ENCODE assay signal across 9 cellular contexts in genomic region chr1:2584822-2585317, GRCh38. TPM values are rescaled to one million over a fixed set of nuclear protein-coding genes. Genes with fewer than 3 reads are reported as not detected.
A peak's percentile ranks its signal among the peaks of the same experiment; 100 is the strongest.
DNase-seq lines count a peak whose midpoint lies in the region; ATAC-seq and TF ChIP-seq lines count a peak whose summit lies in the region.
"Had no signal": no experiment of that assay in that cellular context is flagged by ENCODE, and none has a peak within 500 bp of the region (broad histone marks: within the 10 kb centered on the region; RNA-seq: fewer than 3 reads in every experiment).

No MANE protein-coding gene starts in this region.

- H3K27me3 Mint-ChIP-seq in CD4-positive, alpha-beta T cell: no peaks in the 10 kb centered on the region

- peak overlapping the region; percentile 98 for H3K27ac Mint-ChIP-seq in CD4-positive, alpha-beta T cell

- no peak for ATAC-seq in CD4-positive, alpha-beta T cell (ENCODE audit: poor library complexity)
- ATAC-seq in PC-3 (no peak), HG03565 (IDR thresholded peaks at IDR 0.05; ENCODE audit: unreplicated experiment) (no peak), HG03039 (IDR thresholded peaks at IDR 0.05; ENCODE audit: unreplicated experiment) (no peak)

- BruUV-seq in PC-3 (replicated peaks; lab: Mats Ljungman, UMichigan): no TSS peak

- H3K36me3 ChIP-seq in PC-3 (ENCODE audit: low read depth, low read length) (peaks cover 2% of the 10 kb centered on the region; the same call in 1 of the 2 replicates), parathyroid adenoma (ENCODE audit: control insufficient read depth, insufficient read depth, low read length) (no peaks in the 10 kb centered on the region)

- H3K36me3 Mint-ChIP-seq in CD4-positive, alpha-beta T cell (ENCODE audit: low read depth): peaks cover 17% of the 10 kb centered on the region

- peaks cover 48% of the 10 kb centered on the region for H3K4me1 Mint-ChIP-seq in CD4-positive, alpha-beta T cell (ENCODE audit: low read depth)

- no peaks in the 10 kb centered on the region for H3K9me2 ChIP-seq in PC-3 (replicated peaks; ENCODE audit: low read length)

- no peaks in the 10 kb centered on the region for H3K27me3 ChIP-seq in CD4-positive, alpha-beta T cell (ENCODE audit: control insufficient read depth, insufficient read depth, low read length)
- no peaks in the 10 kb centered on the region for H3K27me3 ChIP-seq in PC-3 (ENCODE audit: low read length)
- H3K27me3 ChIP-seq in parathyroid adenoma (ENCODE audit: control insufficient read depth, insufficient read depth, low read length): no peaks in the 10 kb centered on the region

- H3K79me2 ChIP-seq in PC-3 (ENCODE audit: low read length): peaks cover 16% of the 10 kb centered on the region; the same call in 1 of the 2 replicates
- H3K79me2 ChIP-seq in parathyroid adenoma: no peaks in the 10 kb centered on the region

- H3K9ac ChIP-seq in PC-3 (ENCODE audit: low read length): 0 out of 2 replicates have a peak overlapping the region, but pooled peaks have one; percentile 86
- peak overlapping the region; percentile 35 for H3K9ac ChIP-seq in parathyroid adenoma

- H3K9me3 Mint-ChIP-seq in CD4-positive, alpha-beta T cell: no peaks in the 10 kb centered on the region

- peak overlapping the region; percentile 92 for H3K4me3 Mint-ChIP-seq in CD4-positive, alpha-beta T cell

- H3K4me3 ChIP-seq in PC-3 (ENCODE audit: low read length) (peak overlapping the region; percentile 96), parathyroid adenoma (ENCODE audit: low read depth, low read length) (peak overlapping the region; percentile 89)

- CTCF ChIA-PET in CD4-positive, alpha-beta T cell (lab: Charles Lee): interaction anchor here (1.2 to 3.8 kb wide), 12 partner anchors 23 to 390 kb away, joined by 3 to 38 read pairs (median 4); partner anchors contain the start of genes FAAP20, MORN1, RER1 and TNFRSF14
- CTCF ChIA-PET in PC-3 (lab: Charles Lee): no interaction called here

- intact Hi-C loops in CD4-positive, alpha-beta T cell (cut with DNase I, micrococcal nuclease): loop anchor here (1.0 to 5.0 kb wide), 4 partner anchors 29 to 388 kb away; partner anchors contain the start of gene TNFRSF14 (in 1 of the 2)
- intact Hi-C loops in PC-3 (cut with micrococcal nuclease): loop anchor here (5.0 kb wide), 1 partner anchor 38 kb away; no protein-coding TSS in a partner anchor

- no peaks in the 10 kb centered on the region for H4K20me1 ChIP-seq in PC-3 (ENCODE audit: low read length)

- TF ChIP-seq CTCF in CD4-positive, alpha-beta T cell (IDR thresholded peaks at IDR 0.05): no peak
- TF ChIP-seq CTCF in PC-3 (conservative IDR thresholded peaks at IDR 0.05; ENCODE audit: low read depth, low read length) (no peak), parathyroid adenoma (IDR thresholded peaks at IDR 0.05) (no peak)

- POLR2A ChIA-PET in CD4-positive, alpha-beta T cell (lab: Charles Lee): interaction anchor here (0.5 to 6.7 kb wide), 23 partner anchors 8 to 947 kb away, joined by 3 to 133 read pairs (median 6); partner anchors contain the start of genes FAAP20, MORN1, PANK4 and RER1
- POLR2A ChIA-PET in PC-3 (lab: Charles Lee; ENCODE audit: unreplicated experiment): interaction anchor here (0.8 kb wide), 1 partner anchor 133 kb away, joined by 3 read pairs; no protein-coding TSS in a partner anchor

- peaks cover 14% of the 10 kb centered on the region for H3K4me1 ChIP-seq in PC-3 (ENCODE audit: insufficient read depth, low read length)
- H3K4me1 ChIP-seq in parathyroid adenoma: peaks cover 7% of the 10 kb centered on the region

- no peaks in the 10 kb centered on the region for H3K9me3 ChIP-seq in CD4-positive, alpha-beta T cell (ENCODE audit: control insufficient read depth, low read length)
- H3K9me3 ChIP-seq in PC-3 (ENCODE audit: low read length) (no peaks in the 10 kb centered on the region), parathyroid adenoma (ENCODE audit: control insufficient read depth, low read length) (no peaks in the 10 kb centered on the region)

- H2AFZ ChIP-seq in PC-3 (ENCODE audit: low read length) (no peak overlapping the region), parathyroid adenoma (peak overlapping the region; percentile 46)

- no peak for DNase-seq in CD4-positive, alpha-beta T cell
- DNase-seq in PC-3 (no peak), erythroblast (lab: John Stamatoyannopoulos, UW) (peak; percentile 33 to 39), DMS153 (lab: John Stamatoyannopoulos, UW) (no peak), SW 1271 (lab: John Stamatoyannopoulos, UW) (no peak)

- H3K27ac ChIP-seq in CD4-positive, alpha-beta T cell (ENCODE audit: low read depth, low read length): peak overlapping the region; percentile 99
- H3K27ac ChIP-seq in PC-3 (ENCODE audit: low read length) (no peak overlapping the region), parathyroid adenoma (peak overlapping the region; percentile 90)

- TF ChIP-seq POLR2A in erythroblast (IDR thresholded peaks at IDR 0.05; ENCODE audit: low read length): no peak

- H3F3A ChIP-seq in PC-3 (ENCODE audit: low read length, unreplicated experiment): no peaks in the 10 kb centered on the region

- H3K4me2 ChIP-seq in PC-3 (ENCODE audit: low read length) (peak overlapping the region; percentile 96), parathyroid adenoma (ENCODE audit: low read length) (peak overlapping the region; percentile 98)

RNA-seq across cellular contexts. Expression of gene PRXL2B, which starts 1.7 kb away (rescaled TPM):
- 10 to 100 TPM; 11.0 to 12.8 TPM for total RNA-seq in CD4-positive, alpha-beta T cell
- total RNA-seq in PC-3 (2014; rRNA removed): 75.0 and 85.0 TPM in 2 replicates

RNA-seq across cellular contexts. Expression of gene TNFRSF14, which starts 28.7 kb away (rescaled TPM):
- 100 to 1,000 TPM; 191 to 194 TPM for total RNA-seq in CD4-positive, alpha-beta T cell
- total RNA-seq in PC-3 (2014; rRNA removed): 21.1 and 25.5 TPM in 2 replicates

RNA-seq across cellular contexts. Expression of gene MMEL1, which starts 47.9 kb away (rescaled TPM):
- total RNA-seq in CD4-positive, alpha-beta T cell: 1 to 10 TPM in 1 of 2 experiments, under 1 TPM in 1; 0.67 to 1.8 TPM
- total RNA-seq in PC-3 (2014; rRNA removed): 1.8 TPM in 1 of 2 replicates, not detected in the other

RNA-seq across cellular contexts. Expression of gene HES5, which starts 54.8 kb away (rescaled TPM):
- total RNA-seq in CD4-positive, alpha-beta T cell: not detected
- total RNA-seq in PC-3 (2014; rRNA removed): 0.84 and 1.8 TPM in 2 replicates
- total RNA-seq: T-helper 2 cell treated with Interferon-gamma antibody and Interleukin-4, amounts not matched to agents 100 ng/mL and 5 ng/mL, for 36 hours had no signal

RNA-seq across cellular contexts. Expression of gene PANK4, which starts 58.5 kb away (rescaled TPM):
- 10 to 100 TPM; 42.9 to 47.0 TPM for total RNA-seq in CD4-positive, alpha-beta T cell
- total RNA-seq in PC-3 (2014; rRNA removed): 69.4 and 86.9 TPM in 2 replicates

Comparison
In these comparisons a context has a peak if more than half of its experiments do, and no peak if none do; other contexts are left out.
1. DNase-seq: peak in erythroblast (2 of 2); none in CD4-positive, alpha-beta T cell (0 of 10), PC-3 (single experiment), DMS153 (single experiment) and SW 1271 (0 of 2).